20 cellular contexts compared by ENCODE assay signal in the genomic region with DNA sequence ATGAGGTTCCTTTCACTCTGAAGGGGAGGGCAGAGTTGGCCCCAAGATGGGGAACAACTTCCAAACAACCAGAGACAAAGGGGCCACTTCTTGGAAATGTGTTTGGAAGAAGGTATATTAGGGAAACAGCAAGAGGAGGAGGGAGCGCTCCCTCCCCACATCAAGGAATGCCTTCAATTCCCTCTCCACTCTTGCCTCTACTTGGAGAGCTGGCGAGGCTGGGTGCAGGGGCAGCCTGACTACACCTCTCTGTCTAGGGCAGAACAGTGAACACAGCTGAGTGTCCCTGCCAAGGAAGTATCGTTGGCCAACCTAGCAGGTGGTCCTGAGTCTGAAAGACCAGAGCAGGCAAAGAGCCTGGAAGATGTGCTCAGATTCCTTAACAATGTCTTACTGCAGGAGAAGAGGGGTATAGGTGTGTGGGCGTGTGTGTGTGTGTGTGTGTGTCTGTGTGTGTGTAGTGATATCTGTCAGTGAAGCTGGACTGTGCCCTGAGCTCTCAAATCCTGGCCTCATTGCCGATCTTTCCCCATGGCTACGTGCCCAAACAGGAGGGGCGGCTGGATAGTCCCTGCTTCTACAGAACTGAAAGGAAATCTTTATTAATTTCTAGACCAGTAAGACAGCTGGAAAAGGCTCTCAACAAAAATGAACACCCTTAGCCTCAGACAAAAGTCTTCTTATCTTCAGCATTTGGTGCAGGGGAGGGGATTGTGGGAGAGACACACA. TPM values are rescaled to one million over a fixed set of nuclear protein-coding genes. Genes with fewer than 3 reads are reported as not detected.
DNase-seq lines count a peak whose midpoint lies in the region; ATAC-seq, FAIRE-seq and TF ChIP-seq lines count a peak whose summit lies in the region.
"Had no signal": no experiment of that assay in that cellular context is flagged by ENCODE, and none has a peak within 500 bp of the region (broad histone marks: within the 10 kb centered on the region; RNA-seq: fewer than 3 reads in every experiment).

No MANE protein-coding gene starts in this region.

- ATAC-seq in GM23338 (peak; percentile 48), right cardiac atrium (peak; percentile 46 to 63), pancreas (peak; percentile 52 to 63 (median 61)), HG03196 (IDR thresholded peaks at IDR 0.05; ENCODE audit: unreplicated experiment) (no peak)
- ATAC-seq: activated naive CD8-positive, alpha-beta T cell treated with anti-CD3 and anti-CD28 coated beads, Interleukin-2, amount 50 U/mL, for 24 hours; activated T-cell treated with anti-CD3 and anti-CD28 coated beads, Interleukin-2, amount 50 U/mL, for 4 hours; naive thymus-derived CD4-positive, alpha-beta T cell; stimulated activated memory B cell treated with anti-CD40 and anti-IgM and Interleukin-4, amounts not matched to agents 10 μg/mL and 1 μg/mL and 100 μg/mL, for 72 hours had no signal

- H3K9me2 ChIP-seq in GM23338 (ENCODE audit: insufficient read depth) = no peaks in the 10 kb centered on the region
- H3K9me2 ChIP-seq: SK-N-SH had no signal

- peak overlapping the region; percentile 68 for H3K4me2 ChIP-seq in GM23338
- H3K4me2 ChIP-seq: SK-N-SH had no signal

- intact Hi-C loops in right cardiac atrium (cut with DNase I) (no loop called here), pancreas (cut with DNase I) (no loop called here)

- H3K27ac Mint-ChIP-seq in GM23338 (no peak overlapping the region), progenitor cell of endocrine pancreas (no peak overlapping the region)
- H3K27ac Mint-ChIP-seq: activated naive CD8-positive, alpha-beta T cell treated with anti-CD3 and anti-CD28 coated beads, Interleukin-2, amount 50 U/mL, for 24 hours; stimulated activated memory B cell treated with anti-CD40 and anti-IgM and Interleukin-4, amounts not matched to agents 10 μg/mL and 1 μg/mL and 100 μg/mL, for 72 hours had no signal

- TF ChIP-seq CTCF in GM23338 (conservative IDR thresholded peaks at IDR 0.05; ENCODE audit: low read depth in 2 of 2) (no peak), Peyer's patch (IDR thresholded peaks at IDR 0.05) (no peak), pancreas (IDR thresholded peaks at IDR 0.05) (no peak), GM13977 (IDR thresholded peaks at IDR 0.05; ENCODE audit: extremely low read depth, insufficient read depth, missing control alignments) (no peak), progenitor cell of endocrine pancreas (IDR thresholded peaks at IDR 0.05; ENCODE audit: unreplicated experiment) (no peak)

- H3K9me3 ChIP-seq in Peyer's patch (no peaks in the 10 kb centered on the region), right cardiac atrium (ENCODE audit: control insufficient read depth, low read length) (peaks cover 3% of the 10 kb centered on the region), pancreas (no peaks in the 10 kb centered on the region)

- H3K27me3 ChIP-seq in GM23338 (ENCODE audit: insufficient read depth) (no peaks in the 10 kb centered on the region), Peyer's patch (no peaks in the 10 kb centered on the region), right cardiac atrium (ENCODE audit: control insufficient read depth, insufficient read depth) (no peaks in the 10 kb centered on the region), pancreas (no peaks in the 10 kb centered on the region)

- H3K4me3 ChIP-seq in GM23338 (peak overlapping the region; percentile 25; the same call in 1 of the 2 replicates), Peyer's patch (no peak overlapping the region), right cardiac atrium (ENCODE audit: low read length) (no peak overlapping the region), pancreas (no peak overlapping the region)

- peak overlapping the region; percentile 93 for H2AFZ ChIP-seq in GM23338

- H3K4me1 Mint-ChIP-seq in GM23338 = peaks cover 17% of the 10 kb centered on the region
- no peaks in the 10 kb centered on the region for H3K4me1 Mint-ChIP-seq in progenitor cell of endocrine pancreas (ENCODE audit: low read depth)
- H3K4me1 Mint-ChIP-seq: activated naive CD8-positive, alpha-beta T cell treated with anti-CD3 and anti-CD28 coated beads, Interleukin-2, amount 50 U/mL, for 24 hours; IgD-negative memory B cell; stimulated activated memory B cell treated with anti-CD40 and anti-IgM and Interleukin-4, amounts not matched to agents 10 μg/mL and 1 μg/mL and 100 μg/mL, for 72 hours had no signal

- WGBS in right cardiac atrium = 40% methylated on average over 7 of the region's 7 CpGs
- 35 to 39% methylated on average over 7 of the region's 7 CpGs for WGBS in pancreas, 2 donors

- no peak for TF ChIP-seq POLR2A in Peyer's patch (IDR thresholded peaks at IDR 0.05)

- no peaks in the 10 kb centered on the region for H3K79me2 ChIP-seq in GM23338 (replicated peaks; ENCODE audit: insufficient read depth)

- H3K4me3 Mint-ChIP-seq in GM23338 (no peak overlapping the region), progenitor cell of endocrine pancreas (ENCODE audit: low read depth) (no peak overlapping the region)
- H3K4me3 Mint-ChIP-seq: activated naive CD8-positive, alpha-beta T cell treated with anti-CD3 and anti-CD28 coated beads, Interleukin-2, amount 50 U/mL, for 24 hours; IgD-negative memory B cell; stimulated activated memory B cell treated with anti-CD40 and anti-IgM and Interleukin-4, amounts not matched to agents 10 μg/mL and 1 μg/mL and 100 μg/mL, for 72 hours had no signal

- H3K4me1 ChIP-seq in GM23338 (ENCODE audit: insufficient read depth) (peaks cover 14% of the 10 kb centered on the region; the same call in 1 of the 2 replicates), Peyer's patch (peaks cover 0 to 6% (median 1%) of the 10 kb centered on the region in 4 donors), right cardiac atrium (ENCODE audit: control insufficient read depth, insufficient read depth, low read length) (no peaks in the 10 kb centered on the region), pancreas (no peaks in the 10 kb centered on the region)

- H3F3A ChIP-seq in GM23338 (replicated peaks; ENCODE audit: low read depth) = no peaks in the 10 kb centered on the region

- in situ Hi-C loops in GM13977 (cut with MboI; ENCODE audit: low pct_unique_long_range_greater_than_20kb, low sequenced_read_pairs, unreplicated experiment) = no loop called here

- no peak for FAIRE-seq in pancreas (lab: Jason Lieb, UNC)
- FAIRE-seq: TTC549 had no signal

- H3K27me3 Mint-ChIP-seq in GM23338 (ENCODE audit: insufficient read depth, low read depth, poor library complexity) = peaks cover 2% of the 10 kb centered on the region
- peaks cover 37% of the 10 kb centered on the region for H3K27me3 Mint-ChIP-seq in progenitor cell of endocrine pancreas

- DNase-seq in GM23338 (ENCODE audit: low spot score) (no peak), Peyer's patch (peak in 2 of 3 donors; percentile 69), right cardiac atrium (peak; percentile 28 to 68 (median 65)), pancreas (peak in 2 of 6 donors; percentile 17 to 27), GM13977 (ENCODE audit: low spot score) (no peak), SHP77 (lab: John Stamatoyannopoulos, UW) (no peak), progenitor cell of endocrine pancreas (ENCODE audit: low spot score, unreplicated experiment) (no peak)
- DNase-seq: activated CD4-positive, alpha-beta T cell treated with anti-CD3 and anti-CD28 coated beads, Interleukin-2, amount 50 U/mL, for 48 hours; activated naive CD8-positive, alpha-beta T cell treated with anti-CD3 and anti-CD28 coated beads, Interleukin-2, amount 50 U/mL, for 24 hours; activated T-cell treated with anti-CD3 and anti-CD28 coated beads, Interleukin-2, amount 50 U/mL, for 4 hours; DMS53; naive thymus-derived CD4-positive, alpha-beta T cell; NCI-H226; SK-N-SH had no signal

- no peak overlapping the region for H3K27ac ChIP-seq in GM23338 (ENCODE audit: low read depth)
- no peak overlapping the region for H3K27ac ChIP-seq in Peyer's patch
- H3K27ac ChIP-seq in right cardiac atrium (ENCODE audit: low read length) = no peak overlapping the region
- no peak overlapping the region for H3K27ac ChIP-seq in pancreas
- H3K27ac ChIP-seq: epithelial cell of prostate, heart right ventricle had no signal

- H3K36me3 ChIP-seq in GM23338 (ENCODE audit: insufficient read depth) = 0 out of 2 replicates have a peak, but pooled peaks cover 3% of the 10 kb centered on the region
- H3K36me3 ChIP-seq in Peyer's patch = no peaks in the 10 kb centered on the region
- H3K36me3 ChIP-seq in pancreas = no peaks in the 10 kb centered on the region
- H3K36me3 ChIP-seq: heart right ventricle had no signal

- peaks cover 22% of the 10 kb centered on the region for H3K9me3 Mint-ChIP-seq in GM23338
- peaks cover 15% of the 10 kb centered on the region for H3K9me3 Mint-ChIP-seq in progenitor cell of endocrine pancreas (ENCODE audit: low read depth)

- no peaks in the 10 kb centered on the region for H4K20me1 ChIP-seq in GM23338 (replicated peaks; ENCODE audit: insufficient read depth)

- H3K36me3 Mint-ChIP-seq in GM23338 (ENCODE audit: low read depth) = peaks cover 14% of the 10 kb centered on the region
- H3K36me3 Mint-ChIP-seq in progenitor cell of endocrine pancreas (ENCODE audit: insufficient read depth) = peaks cover 2% of the 10 kb centered on the region
- H3K36me3 Mint-ChIP-seq: stimulated activated memory B cell treated with anti-CD40 and anti-IgM and Interleukin-4, amounts not matched to agents 10 μg/mL and 1 μg/mL and 100 μg/mL, for 72 hours had no signal

TF ChIP-seq in GM23338, 12 proteins besides CTCF, POLR2A, EP300 and RAD21 (continues in another document):
- TF ChIP-seq NANOG (IDR thresholded peaks at IDR 0.05; ENCODE audit: borderline replicate concordance) = no peak
- no peak for TF ChIP-seq POLR2AphosphoS5 (IDR thresholded peaks at IDR 0.05; ENCODE audit: low read depth)
- no peak for TF ChIP-seq ZNF114 (CRISPR knock-in tag; IDR thresholded peaks at IDR 0.05)
- no peak for TF ChIP-seq STAT1 (IDR thresholded peaks at IDR 0.05; ENCODE audit: unreplicated experiment)
- no peak for TF ChIP-seq ZNF331 (CRISPR knock-in tag; IDR thresholded peaks at IDR 0.05; ENCODE audit: low read depth)

RNA-seq across cellular contexts. Expression of gene PAMR1, which starts 46.8 kb away (rescaled TPM):
- total RNA-seq in GM23338 (2014; rRNA removed; shearing (Covaris generic)) = 2.5 and 3.1 TPM in 2 replicates
- polyA plus RNA-seq in GM23338 (2016; fragmentation: Nextera tagmentation; extraction: Ambion mirVana) (0.70 and 1.6 TPM in 2 replicates), right cardiac atrium (5.7 TPM), pancreas (1 to 10 TPM in 1 of 2 donors, under 1 TPM in 1; 0.42 to 1.3 TPM)
- total RNA-seq in Peyer's patch (10 to 100 TPM in 2 of 4 donors, 1 to 10 TPM in 2; 2.6 to 64.4 (median 9.5) TPM), right cardiac atrium (10 to 100 TPM in 1 of 4 donors, 1 to 10 TPM in 3; 6.8 to 23.6 (median 8.9) TPM), pancreas (1 to 10 TPM in 4 of 6 donors, under 1 TPM in 2; 0.81 to 4.8 (median 1.9) TPM), progenitor cell of endocrine pancreas (0.38 and 0.64 TPM in 2 replicates)
- total RNA-seq: activated T-cell treated with anti-CD3 and anti-CD28 coated beads, Interleukin-2, amount 50 U/mL, for 4 hours; naive thymus-derived CD4-positive, alpha-beta T cell had no signal
- polyA plus RNA-seq: IgD-negative memory B cell; naive thymus-derived CD4-positive, alpha-beta T cell had no signal

RNA-seq across cellular contexts. Expression of gene SLC1A2, which starts 59.2 kb away (rescaled TPM):
- total RNA-seq in GM23338 (2014; rRNA removed; shearing (Covaris generic)) = 1.7 and 2.8 TPM in 2 replicates
- polyA plus RNA-seq in GM23338 (2016; fragmentation: Nextera tagmentation; extraction: Ambion mirVana) (0.70 and 1.5 TPM in 2 replicates), right cardiac atrium (0.54 TPM), pancreas (10 to 100 TPM in 1 of 2 donors, 1 to 10 TPM in 1; 4.7 to 11.1 TPM)
- total RNA-seq in Peyer's patch (1 to 10 TPM in 1 of 4 donors, under 1 TPM in 1, not detected in 2; 0.38 to 1.1 TPM), right cardiac atrium (1 to 10 TPM; 1.3 to 2.3 (median 1.5) TPM), pancreas (10 to 100 TPM; 28.5 to 62.5 (median 46.8) TPM), progenitor cell of endocrine pancreas (0.07 and 0.44 TPM in 2 replicates)
- polyA plus RNA-seq: IgD-negative memory B cell; naive thymus-derived CD4-positive, alpha-beta T cell had no signal

Comparison
In these comparisons a context has a peak if more than half of its experiments do, and no peak if none do; other contexts are left out.
1. DNase-seq: peak in Peyer's patch (2 of 3) and right cardiac atrium (3 of 3); none in GM23338 (single experiment), GM13977 (single experiment), SHP77 (0 of 2) and progenitor cell of endocrine pancreas (single experiment).